Comparison of ENCODE assay signal across 19 cellular contexts in the genomic region with DNA sequence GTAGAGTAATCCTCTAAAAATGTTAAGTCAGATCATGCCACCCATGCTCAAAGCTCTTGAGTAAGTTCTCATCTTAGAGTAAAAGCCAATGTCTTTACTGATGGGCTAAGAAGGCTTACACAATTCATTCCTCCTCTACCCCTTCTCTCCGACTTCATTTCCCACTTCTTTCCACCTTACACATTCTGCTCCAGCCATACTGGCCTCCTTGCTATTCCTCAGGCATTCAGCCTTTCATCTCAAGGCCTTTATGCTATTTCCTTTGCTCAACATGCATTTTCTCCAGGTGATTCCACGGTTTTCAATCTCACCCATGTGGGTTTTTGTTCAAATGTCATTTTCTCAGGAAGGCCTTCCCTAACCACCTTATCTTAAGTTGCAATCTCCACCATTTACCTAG.
A peak's percentile ranks its signal among the peaks of the same experiment; 100 is the strongest.
DNase-seq lines count a peak whose midpoint lies in the region; ATAC-seq, FAIRE-seq and TF ChIP-seq lines count a peak whose summit lies in the region.
"Had no signal": no experiment of that assay in that cellular context is flagged by ENCODE, and none has a peak within 500 bp of the region (broad histone marks: within the 10 kb centered on the region; RNA-seq: fewer than 3 reads in every experiment).

No MANE protein-coding gene starts in this region.

- H3K36me3 ChIP-seq in left ventricle myocardium inferior (peaks cover 4% of the 10 kb centered on the region), astrocyte (ENCODE audit: insufficient read depth, low read length) (peaks cover 5% of the 10 kb centered on the region), smooth muscle cell (ENCODE audit: low read depth) (no peaks in the 10 kb centered on the region), GM23338 (ENCODE audit: insufficient read depth) (no peaks in the 10 kb centered on the region; the same call in 1 of the 2 replicates)

- H3K9me3 ChIP-seq in left ventricle myocardium inferior (replicated peaks) (no peaks in the 10 kb centered on the region), astrocyte (ENCODE audit: insufficient read depth, low read depth, low read length) (no peaks in the 10 kb centered on the region), smooth muscle cell (replicated peaks; ENCODE audit: low read depth) (no peaks in the 10 kb centered on the region)

- H3K4me1 ChIP-seq in left ventricle myocardium inferior, result peaks cover 40% of the 10 kb centered on the region
- peaks cover 36% of the 10 kb centered on the region for H3K4me1 ChIP-seq in astrocyte (ENCODE audit: insufficient read depth, low read length)
- peaks cover 36% of the 10 kb centered on the region for H3K4me1 ChIP-seq in smooth muscle cell (ENCODE audit: low read depth)
- H3K4me1 ChIP-seq in GM23338 (ENCODE audit: insufficient read depth), result peaks cover 20% of the 10 kb centered on the region

- WGBS in smooth muscle cell (ENCODE audit: low lambda C conversion rate), result 89% methylated on average over 2 of the region's 2 CpGs

- H3K4me2 ChIP-seq in astrocyte (ENCODE audit: low read length) (peak overlapping the region; percentile 81), smooth muscle cell (peak overlapping the region; percentile 42), GM23338 (no peak overlapping the region)

- no peak for FAIRE-seq in astrocyte (lab: Jason Lieb, UNC)

- H4K20me1 ChIP-seq in astrocyte (ENCODE audit: insufficient read depth, low read length) (no peaks in the 10 kb centered on the region), smooth muscle cell (ENCODE audit: low read depth) (no peaks in the 10 kb centered on the region), GM23338 (replicated peaks; ENCODE audit: insufficient read depth) (no peaks in the 10 kb centered on the region)

- H3K4me3 ChIP-seq in left ventricle myocardium inferior (no peak overlapping the region), astrocyte (ENCODE audit: insufficient read depth, low read depth, low read length) (no peak overlapping the region), smooth muscle cell (no peak overlapping the region), GM23338 (no peak overlapping the region)

- peak overlapping the region; percentile 77 for H3K27ac ChIP-seq in left ventricle myocardium inferior (replicated peaks)
- peak overlapping the region; percentile 96 for H3K27ac ChIP-seq in astrocyte (ENCODE audit: low read depth, low read length)
- no peak overlapping the region for H3K27ac ChIP-seq in smooth muscle cell (ENCODE audit: low read depth)
- no peak overlapping the region; the same call in 1 of the 2 replicates for H3K27ac ChIP-seq in GM23338 (ENCODE audit: low read depth)
- H3K27ac ChIP-seq: 22Rv1 had no signal

- H3K27ac Mint-ChIP-seq in astrocyte (ENCODE audit: unreplicated experiment) (no peak overlapping the region), nephron progenitor cell (peak overlapping the region; percentile 30), GM23338 (no peak overlapping the region), type B pancreatic cell (no peak overlapping the region)

- H2AFZ ChIP-seq in astrocyte (ENCODE audit: low read depth, low read length) (no peak overlapping the region), smooth muscle cell (ENCODE audit: low read depth) (no peak overlapping the region), GM23338 (no peak overlapping the region)

- H3K27me3 ChIP-seq in left ventricle myocardium inferior (ENCODE audit: low read depth) (no peaks in the 10 kb centered on the region), astrocyte (ENCODE audit: insufficient read depth, low read length) (no peaks in the 10 kb centered on the region), smooth muscle cell (ENCODE audit: low read depth) (no peaks in the 10 kb centered on the region), GM23338 (ENCODE audit: insufficient read depth) (no peaks in the 10 kb centered on the region)

- H3K4me3 Mint-ChIP-seq in astrocyte (ENCODE audit: unreplicated experiment), result no peak overlapping the region
- H3K4me3 Mint-ChIP-seq in nephron progenitor cell, result no peak overlapping the region
- H3K4me3 Mint-ChIP-seq in GM23338, result no peak overlapping the region
- H3K4me3 Mint-ChIP-seq in type B pancreatic cell, result no peak overlapping the region

- intact Hi-C loops in left ventricle myocardium inferior (cut with micrococcal nuclease) (no loop called here), Right ventricle myocardium superior (cut with DNase I) (no loop called here)

- H3K79me2 ChIP-seq in astrocyte (ENCODE audit: insufficient read depth, low read length) (no peaks in the 10 kb centered on the region), smooth muscle cell (ENCODE audit: low read depth) (no peaks in the 10 kb centered on the region), GM23338 (replicated peaks; ENCODE audit: insufficient read depth) (no peaks in the 10 kb centered on the region)

- H3K27me3 Mint-ChIP-seq in astrocyte (ENCODE audit: low read depth, unreplicated experiment), result no peaks in the 10 kb centered on the region
- peaks cover 2% of the 10 kb centered on the region for H3K27me3 Mint-ChIP-seq in nephron progenitor cell (ENCODE audit: low read depth, poor library complexity)
- H3K27me3 Mint-ChIP-seq in GM23338 (ENCODE audit: insufficient read depth, low read depth, poor library complexity), result peaks cover 3% of the 10 kb centered on the region
- no peaks in the 10 kb centered on the region for H3K27me3 Mint-ChIP-seq in type B pancreatic cell

- H3K9me3 Mint-ChIP-seq in astrocyte (ENCODE audit: unreplicated experiment) (no peaks in the 10 kb centered on the region), nephron progenitor cell (no peaks in the 10 kb centered on the region), GM23338 (no peaks in the 10 kb centered on the region; the same call in 2 of the 3 replicates), type B pancreatic cell (no peaks in the 10 kb centered on the region)

- TF ChIP-seq CTCF in left ventricle myocardium inferior (IDR thresholded peaks at IDR 0.05; ENCODE audit: borderline replicate concordance), result no peak
- TF ChIP-seq CTCF in astrocyte (IDR thresholded peaks at IDR 0.05; ENCODE audit: insufficient read depth, low read depth, low read length), result no peak
- TF ChIP-seq CTCF in nephron progenitor cell (IDR thresholded peaks at IDR 0.05), result no peak
- no peak for TF ChIP-seq CTCF in smooth muscle cell (IDR thresholded peaks at IDR 0.05; ENCODE audit: borderline replicate concordance, insufficient read depth, poor library complexity, severe bottlenecking)
- no peak for TF ChIP-seq CTCF in GM23338 (conservative IDR thresholded peaks at IDR 0.05; ENCODE audit: low read depth in 2 of 2)
- no peak for TF ChIP-seq CTCF in type B pancreatic cell (conservative IDR thresholded peaks at IDR 0.05)

- no peaks in the 10 kb centered on the region for H3K9me2 ChIP-seq in GM23338 (ENCODE audit: insufficient read depth)

- DNase-seq in left ventricle myocardium inferior (no peak), Right ventricle myocardium superior (no peak), astrocyte (ENCODE audit: low read depth) (no peak), nephron progenitor cell (no peak), smooth muscle cell (lab: John Stamatoyannopoulos, UW; ENCODE audit: unreplicated experiment) (no peak), AG08395 (ENCODE audit: low spot score) (no peak), GM23338 (ENCODE audit: low spot score) (no peak), type B pancreatic cell (ENCODE audit: extremely low spot score, unreplicated experiment) (no peak)
- DNase-seq: ACHN, DMS153, DND-41, H7, KBM-7, NCI-H1105 treated with DMSO at 0.1 percent for 48 hours, NCI-H146, NCI-H2029, NCI-H2227 treated with DMSO at 0.1 percent for 48 hours, NCI-H526 treated with DMSO at 0.1 percent for 48 hours had no signal

- H3K36me3 Mint-ChIP-seq in astrocyte (ENCODE audit: low read depth, unreplicated experiment) (peaks cover 5% of the 10 kb centered on the region), nephron progenitor cell (ENCODE audit: low read depth) (peaks cover 14% of the 10 kb centered on the region), GM23338 (ENCODE audit: low read depth) (peaks cover 8% of the 10 kb centered on the region), type B pancreatic cell (peaks cover 2% of the 10 kb centered on the region)

- H3F3A ChIP-seq in smooth muscle cell (ENCODE audit: low read depth) (peaks cover 15% of the 10 kb centered on the region), GM23338 (replicated peaks; ENCODE audit: low read depth) (no peaks in the 10 kb centered on the region)

- peaks cover 47% of the 10 kb centered on the region for H3K4me1 Mint-ChIP-seq in astrocyte (ENCODE audit: low read depth, unreplicated experiment)
- peaks cover 13% of the 10 kb centered on the region for H3K4me1 Mint-ChIP-seq in nephron progenitor cell
- H3K4me1 Mint-ChIP-seq in GM23338, result peaks cover 44% of the 10 kb centered on the region
- peaks cover 5% of the 10 kb centered on the region for H3K4me1 Mint-ChIP-seq in type B pancreatic cell (ENCODE audit: unreplicated experiment)

- no peak overlapping the region for H3K9ac ChIP-seq in astrocyte (ENCODE audit: low read length)
- no peak overlapping the region for H3K9ac ChIP-seq in smooth muscle cell (ENCODE audit: low read depth)

- ATAC-seq in Right ventricle myocardium superior (ENCODE audit: poor library complexity) (no peak), GM23338 (no peak)

TF ChIP-seq in GM23338, 12 proteins besides CTCF, POLR2A, EP300 and RAD21:
- no peak for TF ChIP-seq JUNB (IDR thresholded peaks at IDR 0.05; ENCODE audit: unreplicated experiment)
- no peak for TF ChIP-seq NANOG (IDR thresholded peaks at IDR 0.05; ENCODE audit: borderline replicate concordance)
TF ChIP-seq in GM23338: peak in this region for 0.

Comparison
In these comparisons a context has a peak if more than half of its experiments do, and no peak if none do; other contexts are left out.
1. H3K27ac ChIP-seq: peak in left ventricle myocardium inferior (single experiment) and astrocyte (single experiment); none in smooth muscle cell (single experiment) and GM23338 (single experiment).